Comparison of ENCODE assay signal across 14 cellular contexts in the genomic region with DNA sequence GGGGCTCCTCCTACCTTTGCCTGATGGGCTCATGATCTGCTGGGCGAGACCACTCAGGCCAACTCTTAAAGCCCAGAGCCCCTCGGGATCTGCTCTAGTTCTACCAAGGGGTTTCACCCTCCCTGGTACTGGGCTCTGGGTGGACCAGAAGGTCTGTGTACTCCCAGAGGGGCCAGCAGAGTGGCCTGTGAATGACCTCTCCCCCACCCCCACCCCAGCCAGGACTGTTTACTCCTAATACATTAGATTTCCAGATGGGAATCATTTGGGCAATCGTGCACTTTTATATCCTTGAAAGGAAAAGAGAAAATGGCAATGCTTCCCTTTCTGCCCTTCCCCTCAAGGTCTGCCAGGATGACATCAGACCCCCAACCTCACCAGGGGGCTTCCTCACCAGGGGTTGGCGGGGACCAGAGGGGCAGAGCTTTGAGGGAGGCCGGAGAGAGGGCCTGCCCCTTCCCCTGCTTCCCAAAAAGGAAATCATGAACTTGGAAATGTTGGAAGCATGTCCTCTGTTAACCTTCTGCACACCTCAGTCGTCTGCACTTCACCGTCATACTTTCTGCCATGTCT. TPM values are rescaled to one million over a fixed set of nuclear protein-coding genes. Genes with fewer than 3 reads are reported as not detected.
A peak's percentile ranks its signal among the peaks of the same experiment; 100 is the strongest.
DNase-seq lines count a peak whose midpoint lies in the region; ATAC-seq and TF ChIP-seq lines count a peak whose summit lies in the region.
"Had no signal": no experiment of that assay in that cellular context is flagged by ENCODE, and none has a peak within 500 bp of the region (broad histone marks: within the 10 kb centered on the region; RNA-seq: fewer than 3 reads in every experiment).

No MANE protein-coding gene starts in this region.

- CTCF ChIA-PET in HEK293 (lab: Yijun Ruan, JAX), result no interaction called here
- CTCF ChIA-PET in CD4-positive, alpha-beta T cell (lab: Charles Lee), result no interaction called here

- peak; percentile 33 for DNase-seq in BE2C
- DNase-seq in chondrocyte (ENCODE audit: low spot score), result no peak
- peak; percentile 48 for DNase-seq in sigmoid colon
- DNase-seq in immature natural killer cell, result no peak
- no peak for DNase-seq in CD4-positive, alpha-beta T cell
- no peak for DNase-seq in iPS-NIHi11 (ENCODE audit: low spot score)
- DNase-seq: CD4-positive, CD25-positive, alpha-beta regulatory T cell; H7; MG63; NCI-H1105; NCI-H1694 treated with DMSO at 0.1 percent for 48 hours; NCI-H748 treated with DMSO at 0.1 percent for 48 hours; SIG-M5 had no signal

- 70 to 79% methylated on average over 7 of the region's 7 CpGs for WGBS in sigmoid colon, 2 donors

- no peaks in the 10 kb centered on the region for H3K27me3 ChIP-seq in BE2C
- H3K27me3 ChIP-seq in sigmoid colon, result no peaks in the 10 kb centered on the region
- H3K27me3 ChIP-seq in CD4-positive, alpha-beta T cell (ENCODE audit: control insufficient read depth, insufficient read depth, low read length), result peaks cover 12% of the 10 kb centered on the region
- H3K27me3 ChIP-seq: MG63 had no signal

- H3K27ac ChIP-seq in HEK293 (ENCODE audit: extremely low read depth, low read depth, low read length) (no peak overlapping the region), sigmoid colon (peak overlapping the region in 2 of 4 donors; percentile 0 to 90)
- no peak overlapping the region for H3K27ac ChIP-seq in CD4-positive, alpha-beta T cell (ENCODE audit: low read depth, low read length)

- H3K4me1 ChIP-seq in BE2C, result peaks cover 28% of the 10 kb centered on the region
- H3K4me1 ChIP-seq in HEK293 (ENCODE audit: control insufficient read depth, insufficient read depth, low read length), result peaks cover 13% of the 10 kb centered on the region
- H3K4me1 ChIP-seq in sigmoid colon, result peaks cover 0 to 34% (median 27%) of the 10 kb centered on the region in 4 donors

- no peaks in the 10 kb centered on the region for H3K36me3 Mint-ChIP-seq in chondrocyte (ENCODE audit: low read depth)
- no peaks in the 10 kb centered on the region for H3K36me3 Mint-ChIP-seq in immature natural killer cell
- no peaks in the 10 kb centered on the region for H3K36me3 Mint-ChIP-seq in CD4-positive, alpha-beta T cell (ENCODE audit: low read depth)
- H3K36me3 Mint-ChIP-seq: CD4-positive, CD25-positive, alpha-beta regulatory T cell had no signal

- H3K4me1 Mint-ChIP-seq in chondrocyte (ENCODE audit: low read depth), result peaks cover 48% of the 10 kb centered on the region
- peaks cover 9 to 10% of the 10 kb centered on the region in 2 donors for H3K4me1 Mint-ChIP-seq in immature natural killer cell
- peaks cover 9% of the 10 kb centered on the region for H3K4me1 Mint-ChIP-seq in CD4-positive, alpha-beta T cell (ENCODE audit: low read depth)

- TF ChIP-seq POLR2A in sigmoid colon (IDR thresholded peaks at IDR 0.05), result no peak

- H3K9me3 Mint-ChIP-seq in chondrocyte (ENCODE audit: low read depth), result peaks cover 2% of the 10 kb centered on the region
- no peaks in the 10 kb centered on the region for H3K9me3 Mint-ChIP-seq in immature natural killer cell
- no peaks in the 10 kb centered on the region for H3K9me3 Mint-ChIP-seq in CD4-positive, alpha-beta T cell

- H3K27me3 Mint-ChIP-seq in chondrocyte (ENCODE audit: low read depth) (no peaks in the 10 kb centered on the region), immature natural killer cell (ENCODE audit: low read depth in 3 of 3) (peaks cover 2 to 20% (median 8%) of the 10 kb centered on the region in 3 donors)
- H3K27me3 Mint-ChIP-seq in CD4-positive, alpha-beta T cell, result peaks cover 25% of the 10 kb centered on the region

- H3K9me3 ChIP-seq in BE2C (no peaks in the 10 kb centered on the region), HEK293 (ENCODE audit: control insufficient read depth, insufficient read depth, low read depth, low read length) (no peaks in the 10 kb centered on the region), sigmoid colon (no peaks in the 10 kb centered on the region)
- H3K9me3 ChIP-seq in CD4-positive, alpha-beta T cell (ENCODE audit: control insufficient read depth, low read length), result no peaks in the 10 kb centered on the region
- H3K9me3 ChIP-seq: MG63 had no signal

- H3K4me3 ChIP-seq in BE2C (ENCODE audit: low read depth, low read length), result no peak overlapping the region
- H3K4me3 ChIP-seq in HEK293 (ENCODE audit: low read depth, low read length), result no peak overlapping the region
- H3K4me3 ChIP-seq in sigmoid colon, result no peak overlapping the region
- H3K4me3 ChIP-seq: MG63 had no signal

- H3K36me3 ChIP-seq in BE2C (no peaks in the 10 kb centered on the region), HEK293 (ENCODE audit: control insufficient read depth in 2 of 2, insufficient read depth in 1 of 2, low read length in 2 of 2) (no peaks in the 10 kb centered on the region), sigmoid colon (no peaks in the 10 kb centered on the region)
- H3K36me3 ChIP-seq: MG63 had no signal

- TF ChIP-seq EP300 in sigmoid colon (IDR thresholded peaks at IDR 0.05), result no peak

- TF ChIP-seq CTCF in BE2C (IDR thresholded peaks at IDR 0.05; ENCODE audit: low read depth, low read length), result no peak
- TF ChIP-seq CTCF in HEK293 (tag by site-specific recombination; IDR thresholded peaks at IDR 0.05), result no peak
- no peak for TF ChIP-seq CTCF in chondrocyte (IDR thresholded peaks at IDR 0.05)
- no peak for TF ChIP-seq CTCF in sigmoid colon (IDR thresholded peaks at IDR 0.05)
- no peak for TF ChIP-seq CTCF in CD4-positive, alpha-beta T cell (IDR thresholded peaks at IDR 0.05)

- intact Hi-C loops in sigmoid colon (cut with DNase I), result loop anchor here (10.0 kb wide), 1 partner anchor 62 kb away; no protein-coding TSS in a partner anchor
- intact Hi-C loops in CD4-positive, alpha-beta T cell (cut with DNase I, micrococcal nuclease), result no loop called here

- peak overlapping the region; percentile 39 for H3K27ac Mint-ChIP-seq in chondrocyte (ENCODE audit: unreplicated experiment)
- no peak overlapping the region for H3K27ac Mint-ChIP-seq in immature natural killer cell
- H3K27ac Mint-ChIP-seq in CD4-positive, alpha-beta T cell, result no peak overlapping the region
- H3K27ac Mint-ChIP-seq: CD4-positive, CD25-positive, alpha-beta regulatory T cell had no signal

- H3K4me3 Mint-ChIP-seq in chondrocyte (ENCODE audit: unreplicated experiment), result no peak overlapping the region
- no peak overlapping the region for H3K4me3 Mint-ChIP-seq in immature natural killer cell
- H3K4me3 Mint-ChIP-seq in CD4-positive, alpha-beta T cell, result no peak overlapping the region
- H3K4me3 Mint-ChIP-seq: CD4-positive, CD25-positive, alpha-beta regulatory T cell had no signal

- POLR2A ChIA-PET in HEK293 (lab: Yijun Ruan, JAX), result no interaction called here
- POLR2A ChIA-PET in CD4-positive, alpha-beta T cell (lab: Charles Lee), result no interaction called here

- ATAC-seq in CD4-positive, alpha-beta T cell (ENCODE audit: poor library complexity), result no peak

TF ChIP-seq in HEK293, 187 proteins besides CTCF, POLR2A, EP300 and RAD21:
- TF ChIP-seq GLIS1 (tag by site-specific recombination; IDR thresholded peaks at IDR 0.05) (peak; percentile 71), ZIC2 (tag by site-specific recombination; IDR thresholded peaks at IDR 0.05) (peak; percentile 62), ZNF785 (tag by site-specific recombination; IDR thresholded peaks at IDR 0.05) (no peak), ZBTB7A (tag by site-specific recombination; IDR thresholded peaks at IDR 0.05; ENCODE audit: low read depth) (no peak), ZNF473 (tag by site-specific recombination; IDR thresholded peaks at IDR 0.05) (no peak)

RNA-seq across cellular contexts. Expression of gene PMEPA1, which starts 37.1 kb away (rescaled TPM):
- 6.3 TPM for polyA plus RNA-seq in BE2C (2012; ENCODE audit: insufficient read depth, insufficient read length, low read depth)
- total RNA-seq in chondrocyte, result 151 to 298 TPM (median 163 TPM) in 3 replicates
- total RNA-seq in sigmoid colon, result 10 to 100 TPM in 1 of 4 donors, 1 to 10 TPM in 3; 3.9 to 23.3 (median 7.5) TPM
- 10 to 100 TPM in 1 of 3 donors, 1 to 10 TPM in 2; 3.6 to 16.8 (median 6.5) TPM for polyA plus RNA-seq in sigmoid colon
- not detected for polyA plus RNA-seq in immature natural killer cell
- total RNA-seq in CD4-positive, alpha-beta T cell, result 10 to 100 TPM; 15.7 to 18.0 TPM

Comparison
In these comparisons a context has a peak if more than half of its experiments do, and no peak if none do; other contexts are left out.
1. DNase-seq: peak in BE2C (single experiment) and sigmoid colon (single experiment); none in chondrocyte (single experiment), immature natural killer cell (0 of 3), CD4-positive, alpha-beta T cell (0 of 10) and iPS-NIHi11 (single experiment).